In the genomic region with DNA sequence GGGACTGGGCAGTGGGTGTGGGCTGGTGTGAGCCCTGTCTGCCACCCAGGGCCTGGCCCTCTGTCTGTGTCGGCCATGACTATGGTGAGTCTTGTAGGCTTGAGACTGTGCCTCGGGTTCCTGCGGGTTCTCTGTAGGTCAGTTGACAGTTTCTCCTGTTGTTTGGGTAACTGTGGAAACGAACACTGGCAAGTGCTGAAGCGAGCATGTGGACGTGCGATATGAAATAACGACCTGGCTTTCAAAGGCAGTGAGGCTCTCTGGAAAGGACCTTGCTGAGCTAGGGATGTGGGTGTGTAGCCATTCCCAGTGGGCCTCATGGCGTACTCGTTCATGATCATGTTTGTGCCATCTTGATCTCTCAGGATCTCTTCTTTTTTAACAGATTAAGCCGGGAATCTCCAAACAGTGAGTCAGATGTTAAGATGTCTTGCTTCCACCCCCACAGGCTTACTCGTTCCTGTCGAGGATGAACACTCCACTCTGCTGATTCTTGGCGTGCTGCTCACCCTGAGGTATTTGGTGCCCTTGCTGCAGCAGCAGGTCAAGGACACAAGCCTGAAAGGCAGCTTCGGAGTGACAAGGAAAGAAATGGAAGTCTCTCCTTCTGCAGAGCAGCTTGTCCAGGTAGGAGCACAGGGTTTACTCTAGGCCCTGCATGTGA, we compare ENCODE assay signal across 25 cellular contexts. TPM values are rescaled to one million over a fixed set of nuclear protein-coding genes. Genes with fewer than 3 reads are reported as not detected.
DNase-seq lines count a peak whose midpoint lies in the region; ATAC-seq and TF ChIP-seq lines count a peak whose summit lies in the region.
"Had no signal": no experiment of that assay in that cellular context is flagged by ENCODE, and none has a peak within 500 bp of the region (broad histone marks: within the 10 kb centered on the region; RNA-seq: fewer than 3 reads in every experiment).

No MANE protein-coding gene starts in this region.

- H3K27me3 ChIP-seq in cardiac muscle cell (no peaks in the 10 kb centered on the region), right atrium auricular region (no peaks in the 10 kb centered on the region), testis (no peaks in the 10 kb centered on the region)
- H3K27me3 ChIP-seq: neutrophil, Peyer's patch, sigmoid colon had no signal

- H3K27me3 Mint-ChIP-seq in activated T-helper 2 cell treated with anti-CD3 and anti-CD28 coated beads, Interferon-gamma antibody, Interleukin-2, Interleukin-4, amounts not matched to agents 10 μg/mL and 5 μg/mL and 100 μg/mL, durations not matched to agents 14 hours and 24 hours and 36 hours (ENCODE audit: low read depth): no peaks in the 10 kb centered on the region

- H3K9me3 ChIP-seq in cardiac muscle cell (ENCODE audit: low read depth) (no peaks in the 10 kb centered on the region), right atrium auricular region (no peaks in the 10 kb centered on the region), testis (no peaks in the 10 kb centered on the region)
- H3K9me3 ChIP-seq: mucosa of descending colon, neutrophil, Peyer's patch, sigmoid colon, thoracic aorta had no signal

- H3K4me3 ChIP-seq in cardiac muscle cell (no peak overlapping the region), right atrium auricular region (no peak overlapping the region), testis (no peak overlapping the region)
- H3K4me3 ChIP-seq: mucosa of descending colon, Peyer's patch, sigmoid colon, thoracic aorta had no signal

- intact Hi-C loops in activated T-helper 2 cell treated with anti-CD3 and anti-CD28 coated beads, Interferon-gamma antibody, Interleukin-2, Interleukin-4, amounts not matched to agents 10 μg/mL and 5 μg/mL and 100 μg/mL, durations not matched to agents 14 hours and 24 hours and 36 hours (cut with micrococcal nuclease): no loop called here
- intact Hi-C loops in left ventricle myocardium superior (cut with micrococcal nuclease): no loop called here
- intact Hi-C loops in testis (cut with DNase I; ENCODE audit: low total_unique reads): no loop called here

- WGBS in testis, 2 donors: 46 to 54% methylated on average over 15 of the region's 15 CpGs

- DNase-seq in cardiac muscle cell (ENCODE audit: low read depth in 1 of 2, low spot score in 1 of 2) (no peak), right atrium auricular region (ENCODE audit: low spot score) (no peak), left ventricle myocardium superior (no peak), testis (peak; percentile 48), NCI-H2107 treated with DMSO at 0.1 percent for 48 hours (lab: John Stamatoyannopoulos, UW; ENCODE audit: unreplicated experiment) (no peak), LoVo (ENCODE audit: low spot score) (no peak), NCI-H226 (no peak)
- DNase-seq in activated T-helper 2 cell treated with anti-CD3 and anti-CD28 coated beads, Interferon-gamma antibody, Interleukin-2, Interleukin-4, amounts not matched to agents 10 μg/mL and 5 μg/mL and 100 μg/mL, durations not matched to agents 14 hours and 24 hours and 36 hours (ENCODE audit: low spot score): no peak
- DNase-seq: activated naive CD4-positive, alpha-beta T cell treated with Interleukin-2 at 50 U/mL for 16 hours; AML-193; dermis blood vessel endothelial cell; GF-D8; H9; kidney glomerular epithelial cell; mucosa of descending colon; NCI-H187; NCI-H526; Peyer's patch; sigmoid colon; stimulated activated CD4-positive, alpha-beta T cell treated with anti-CD3 and anti-CD28 coated beads, Interleukin-2, amount 100 ng/mL, for 48 hours had no signal

- peak overlapping the region; percentile 3 for H3K27ac Mint-ChIP-seq in activated T-helper 2 cell treated with anti-CD3 and anti-CD28 coated beads, Interferon-gamma antibody, Interleukin-2, Interleukin-4, amounts not matched to agents 10 μg/mL and 5 μg/mL and 100 μg/mL, durations not matched to agents 14 hours and 24 hours and 36 hours
- H3K27ac Mint-ChIP-seq: WTC11 had no signal

- TF ChIP-seq CTCF in cardiac muscle cell (IDR thresholded peaks at IDR 0.05; ENCODE audit: low read depth, low read length): no peak
- no peak for TF ChIP-seq CTCF in right atrium auricular region (IDR thresholded peaks at IDR 0.05)
- no peak for TF ChIP-seq CTCF in testis (IDR thresholded peaks at IDR 0.05)

- peaks cover 44% of the 10 kb centered on the region for H3K36me3 ChIP-seq in cardiac muscle cell
- H3K36me3 ChIP-seq in right atrium auricular region: peaks cover 28% of the 10 kb centered on the region
- no peaks in the 10 kb centered on the region for H3K36me3 ChIP-seq in testis (ENCODE audit: low read depth, missing control alignments)

- TF ChIP-seq POLR2A in testis (IDR thresholded peaks at IDR 0.05): no peak

- H3K4me3 Mint-ChIP-seq in activated T-helper 2 cell treated with anti-CD3 and anti-CD28 coated beads, Interferon-gamma antibody, Interleukin-2, Interleukin-4, amounts not matched to agents 10 μg/mL and 5 μg/mL and 100 μg/mL, durations not matched to agents 14 hours and 24 hours and 36 hours (ENCODE audit: low read depth): no peak overlapping the region
- H3K4me3 Mint-ChIP-seq: H9, WTC11 had no signal

- peak overlapping the region; percentile 50 for H3K27ac ChIP-seq in cardiac muscle cell
- H3K27ac ChIP-seq in right atrium auricular region: no peak overlapping the region
- H3K27ac ChIP-seq in testis: peak overlapping the region; percentile 1 to 51
- H3K27ac ChIP-seq: neutrophil, Peyer's patch, thoracic aorta had no signal

- no peaks in the 10 kb centered on the region for H3K4me1 ChIP-seq in cardiac muscle cell (ENCODE audit: low read depth)
- peaks cover 0 to 38% of the 10 kb centered on the region in 2 donors for H3K4me1 ChIP-seq in right atrium auricular region
- peaks cover 28% of the 10 kb centered on the region for H3K4me1 ChIP-seq in testis
- H3K4me1 ChIP-seq: Peyer's patch had no signal

- no peaks in the 10 kb centered on the region for H3K9me3 Mint-ChIP-seq in activated T-helper 2 cell treated with anti-CD3 and anti-CD28 coated beads, Interferon-gamma antibody, Interleukin-2, Interleukin-4, amounts not matched to agents 10 μg/mL and 5 μg/mL and 100 μg/mL, durations not matched to agents 14 hours and 24 hours and 36 hours

- ATAC-seq in left ventricle myocardium superior: peak; percentile 51
- ATAC-seq: mucosa of descending colon, WTC11 had no signal

- H3K36me3 Mint-ChIP-seq in activated T-helper 2 cell treated with anti-CD3 and anti-CD28 coated beads, Interferon-gamma antibody, Interleukin-2, Interleukin-4, amounts not matched to agents 10 μg/mL and 5 μg/mL and 100 μg/mL, durations not matched to agents 14 hours and 24 hours and 36 hours (ENCODE audit: low read depth): peaks cover 56% of the 10 kb centered on the region

- peaks cover 10% of the 10 kb centered on the region for H3K4me1 Mint-ChIP-seq in activated T-helper 2 cell treated with anti-CD3 and anti-CD28 coated beads, Interferon-gamma antibody, Interleukin-2, Interleukin-4, amounts not matched to agents 10 μg/mL and 5 μg/mL and 100 μg/mL, durations not matched to agents 14 hours and 24 hours and 36 hours (ENCODE audit: low read depth)

RNA-seq across cellular contexts. Expression of a gene that starts 41.3 kb away (rescaled TPM):
- 27.4 and 38.6 TPM in 2 replicates for total RNA-seq in cardiac muscle cell
- 9.7 and 11.4 TPM in 2 replicates for polyA plus RNA-seq in cardiac muscle cell
- total RNA-seq in right atrium auricular region: 10 to 100 TPM; 18.1 to 30.5 TPM
- total RNA-seq in activated T-helper 2 cell treated with anti-CD3 and anti-CD28 coated beads, Interferon-gamma antibody, Interleukin-2, Interleukin-4, amounts not matched to agents 10 μg/mL and 5 μg/mL and 100 μg/mL, durations not matched to agents 14 hours and 24 hours and 36 hours: 65.3 and 71.9 TPM in 2 replicates
- total RNA-seq in left ventricle myocardium superior: 25.9 TPM
- total RNA-seq in testis: 100 to 1,000 TPM; 146 to 168 TPM
- 45.2 TPM for polyA plus RNA-seq in testis (ENCODE audit: insufficient read depth, low read depth, low replicate concordance)

RNA-seq across cellular contexts. Expression of a gene that starts 41.4 kb away (rescaled TPM):
- total RNA-seq in cardiac muscle cell (not detected in 2 replicates), right atrium auricular region (not detected), left ventricle myocardium superior (not detected), testis (not detected)
- polyA plus RNA-seq in cardiac muscle cell (not detected in 2 replicates), testis (ENCODE audit: insufficient read depth, low read depth, low replicate concordance) (not detected)
- not detected in 2 replicates for total RNA-seq in activated T-helper 2 cell treated with anti-CD3 and anti-CD28 coated beads, Interferon-gamma antibody, Interleukin-2, Interleukin-4, amounts not matched to agents 10 μg/mL and 5 μg/mL and 100 μg/mL, durations not matched to agents 14 hours and 24 hours and 36 hours
- total RNA-seq: dermis blood vessel endothelial cell, epithelial cell of proximal tubule, H9, HT1080, mucosa of descending colon, Peyer's patch, sigmoid colon, thoracic aorta, WTC11 had no signal
- polyA plus RNA-seq: sigmoid colon had no signal

Comparison
In these comparisons a context has a peak if more than half of its experiments do, and no peak if none do; other contexts are left out.
1. H3K27ac ChIP-seq: peak in cardiac muscle cell (single experiment) and testis (2 of 2); none in right atrium auricular region (0 of 2).